Comparison of ENCODE assay signal across 2 cellular contexts in genomic region chr10:11798862-11799735, GRCh38.
A peak's percentile ranks its signal among the peaks of the same experiment; 100 is the strongest.
TF ChIP-seq lines count a peak whose summit lies in the region.

No MANE protein-coding gene starts in this region.

TF ChIP-seq in IMR-90, 13 proteins besides CTCF, POLR2A, EP300 and RAD21:
- TF ChIP-seq MXI1 (IDR thresholded peaks at IDR 0.05; ENCODE audit: borderline replicate concordance, low read depth, low read length) (no peak), MAZ (IDR thresholded peaks at IDR 0.05; ENCODE audit: borderline replicate concordance, low read depth, low read length) (no peak), ELK1 (IDR thresholded peaks at IDR 0.05; ENCODE audit: borderline replicate concordance, low read depth, low read length) (no peak)

TF ChIP-seq in HepG2, 621 proteins besides CTCF, POLR2A, EP300 and RAD21:
- TF ChIP-seq ZNF10 (CRISPR knock-in tag; IDR thresholded peaks at IDR 0.05; ENCODE audit: borderline replicate concordance, low read depth) (no peak), ZNF770 (CRISPR knock-in tag; IDR thresholded peaks at IDR 0.05) (peak; percentile 76; the same call in 1 of the 2 replicates)
